In the genomic region with DNA sequence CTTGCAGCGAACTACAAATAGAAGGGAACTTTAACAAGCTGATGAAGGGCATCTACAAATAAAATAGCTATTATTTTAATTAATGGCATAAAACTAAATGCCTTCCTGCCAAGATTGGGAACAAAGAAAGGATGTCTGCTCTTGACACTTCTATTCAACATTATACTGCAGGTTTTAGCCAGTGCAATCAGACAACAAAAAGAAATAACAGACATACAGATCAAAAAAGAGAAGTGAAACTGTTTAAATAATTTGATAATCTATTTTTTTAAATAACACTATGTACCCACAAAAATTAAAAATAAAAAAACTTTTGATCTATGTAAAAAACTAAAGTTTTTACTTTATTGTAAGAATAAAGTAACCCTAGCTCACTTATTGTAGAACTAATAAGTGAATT, we compare ENCODE assay signal across 24 cellular contexts. TPM values are rescaled to one million over a fixed set of nuclear protein-coding genes. Genes with fewer than 3 reads are reported as not detected.
"Had no signal": no experiment of that assay in that cellular context is flagged by ENCODE, and none has a peak within 500 bp of the region (broad histone marks: within the 10 kb centered on the region; RNA-seq: fewer than 3 reads in every experiment).

No MANE protein-coding gene starts in this region.

- H3K9me3 ChIP-seq: ascending aorta, body of pancreas had no signal

- H3K4me3 Mint-ChIP-seq: activated B cell treated with CpG ODN at 0.5 μM for 24 hours; activated CD4-positive, alpha-beta T cell treated with anti-CD3 and anti-CD28 coated beads, Interleukin-2, amount 10 ng/mL, durations not matched to agents 24 days and 14 days; activated CD8-positive, alpha-beta memory T cell treated with anti-CD3 and anti-CD28 coated beads, Interleukin-2, amount 10 ng/mL, durations not matched to agents 7 days and 5 days; activated naive CD4-positive, alpha-beta T cell treated with anti-CD3 and anti-CD28 coated beads, Interleukin-2, amount 50 U/mL, for 24 hours; activated T-cell treated with anti-CD3 and anti-CD28 coated beads, Interleukin-2, amount 50 U/mL, for 24 hours; activated T-helper 1 cell treated with anti-CD3 and anti-CD28 coated beads, Interleukin-12 subunit alpha, Interleukin-12 subunit beta, Interleukin-2, Interleukin-4 antibody, amounts not matched to agents 30 ng/mL and 10 ng/mL and 1 ng/mL, durations not matched to agents 14 hours and 24 hours and 36 hours; T-helper 1 cell treated with Interleukin-12 subunit alpha and Interleukin-12 subunit beta and Interleukin-4 antibody, amounts not matched to agents 30 μg/mL and 1 μg/mL, for 36 hours had no signal

- H3K27me3 ChIP-seq: ascending aorta, body of pancreas had no signal

- H3K4me3 ChIP-seq: ascending aorta, body of pancreas had no signal

- DNase-seq: activated B cell treated with CpG ODN at 0.5 μM for 24 hours; activated CD4-positive, alpha-beta T cell treated with anti-CD3 and anti-CD28 coated beads for 1 hour; activated CD4-positive, alpha-beta T cell treated with anti-CD3 and anti-CD28 coated beads, Interleukin-2, amount 10 ng/mL, durations not matched to agents 24 days and 14 days; activated CD4-positive, alpha-beta T cell treated with anti-CD3 and anti-CD28 coated beads, Interleukin-2, amount 50 U/mL, for 48 hours; activated CD8-positive, alpha-beta memory T cell treated with anti-CD3 and anti-CD28 coated beads, Interleukin-2, amount 10 ng/mL, durations not matched to agents 7 days and 5 days; activated effector memory CD4-positive, alpha-beta T cell treated with Interleukin-2 at 50 U/mL for 16 hours; activated naive CD4-positive, alpha-beta T cell; activated T-cell treated with anti-CD3 and anti-CD28 coated beads, Interleukin-2, amount 50 U/mL, for 24 hours; body of pancreas; central memory CD4-positive, alpha-beta T cell; KG1; NCI-H1105; NCI-H1436 treated with DMSO at 0.1 percent for 48 hours; NCI-H187; NCI-H2081; NCI-H446; NCI-H524; PC-3; SHP77 had no signal

- H3K27me3 Mint-ChIP-seq: activated B cell treated with CpG ODN at 0.5 μM for 24 hours; activated CD4-positive, alpha-beta T cell treated with anti-CD3 and anti-CD28 coated beads, Interleukin-2, amount 10 ng/mL, durations not matched to agents 24 days and 14 days; activated CD8-positive, alpha-beta memory T cell treated with anti-CD3 and anti-CD28 coated beads, Interleukin-2, amount 10 ng/mL, durations not matched to agents 7 days and 5 days; activated naive CD4-positive, alpha-beta T cell treated with anti-CD3 and anti-CD28 coated beads, Interleukin-2, amount 50 U/mL, for 24 hours; activated T-cell treated with anti-CD3 and anti-CD28 coated beads, Interleukin-2, amount 50 U/mL, for 24 hours had no signal

- ATAC-seq: activated CD8-positive, alpha-beta memory T cell treated with anti-CD3 and anti-CD28 coated beads, Interleukin-2, amount 10 ng/mL, durations not matched to agents 7 days and 5 days; body of pancreas; PC-3 had no signal

- H3K27ac Mint-ChIP-seq: activated B cell treated with CpG ODN at 0.5 μM for 24 hours; activated CD4-positive, alpha-beta T cell treated with anti-CD3 and anti-CD28 coated beads, Interleukin-2, amount 10 ng/mL, durations not matched to agents 24 days and 14 days; activated CD8-positive, alpha-beta memory T cell treated with anti-CD3 and anti-CD28 coated beads, Interleukin-2, amount 10 ng/mL, durations not matched to agents 7 days and 5 days; activated naive CD4-positive, alpha-beta T cell treated with anti-CD3 and anti-CD28 coated beads, Interleukin-2, amount 50 U/mL, for 24 hours; activated T-cell treated with anti-CD3 and anti-CD28 coated beads, Interleukin-2, amount 50 U/mL, for 24 hours; activated T-helper 1 cell treated with anti-CD3 and anti-CD28 coated beads, Interleukin-12 subunit alpha, Interleukin-12 subunit beta, Interleukin-2, Interleukin-4 antibody, amounts not matched to agents 30 ng/mL and 10 ng/mL and 1 ng/mL, durations not matched to agents 14 hours and 24 hours and 36 hours; T-helper 1 cell treated with Interleukin-12 subunit alpha and Interleukin-12 subunit beta and Interleukin-4 antibody, amounts not matched to agents 30 μg/mL and 1 μg/mL, for 36 hours had no signal

- H3K4me1 ChIP-seq: ascending aorta had no signal

- H3K27ac ChIP-seq: ascending aorta, body of pancreas had no signal

- H3K4me1 Mint-ChIP-seq: activated CD8-positive, alpha-beta memory T cell treated with anti-CD3 and anti-CD28 coated beads, Interleukin-2, amount 10 ng/mL, durations not matched to agents 7 days and 5 days had no signal

- H3K9me3 Mint-ChIP-seq: activated B cell treated with CpG ODN at 0.5 μM for 24 hours; activated CD4-positive, alpha-beta T cell treated with anti-CD3 and anti-CD28 coated beads, Interleukin-2, amount 10 ng/mL, durations not matched to agents 24 days and 14 days; activated naive CD4-positive, alpha-beta T cell treated with anti-CD3 and anti-CD28 coated beads, Interleukin-2, amount 50 U/mL, for 24 hours; activated T-cell treated with anti-CD3 and anti-CD28 coated beads, Interleukin-2, amount 50 U/mL, for 24 hours; activated T-helper 1 cell treated with anti-CD3 and anti-CD28 coated beads, Interleukin-12 subunit alpha, Interleukin-12 subunit beta, Interleukin-2, Interleukin-4 antibody, amounts not matched to agents 30 ng/mL and 10 ng/mL and 1 ng/mL, durations not matched to agents 14 hours and 24 hours and 36 hours; T-helper 1 cell treated with Interleukin-12 subunit alpha and Interleukin-12 subunit beta and Interleukin-4 antibody, amounts not matched to agents 30 μg/mL and 1 μg/mL, for 36 hours had no signal

RNA-seq across cellular contexts. Expression of a gene that starts 22.4 kb away (rescaled TPM):
- total RNA-seq: activated CD4-positive, alpha-beta T cell treated with anti-CD3 and anti-CD28 coated beads, Interleukin-2, amount 10 ng/mL, durations not matched to agents 24 days and 14 days; activated CD8-positive, alpha-beta memory T cell treated with anti-CD3 and anti-CD28 coated beads, Interleukin-2, amount 10 ng/mL, durations not matched to agents 7 days and 5 days; activated T-helper 1 cell treated with anti-CD3 and anti-CD28 coated beads, Interleukin-12 subunit alpha, Interleukin-12 subunit beta, Interleukin-2, Interleukin-4 antibody, amounts not matched to agents 30 ng/mL and 10 ng/mL and 1 ng/mL, durations not matched to agents 14 hours and 24 hours and 36 hours; ascending aorta; body of pancreas; M059J had no signal
